ENCODE assay signal across 8 cellular contexts in genomic region chr17:81044764-81045589, GRCh38. TPM values are rescaled to one million over a fixed set of nuclear protein-coding genes. Genes with fewer than 3 reads are reported as not detected.
A peak's percentile ranks its signal among the peaks of the same experiment; 100 is the strongest.
DNase-seq lines count a peak whose midpoint lies in the region; ATAC-seq, FAIRE-seq and TF ChIP-seq lines count a peak whose summit lies in the region.

No MANE protein-coding gene starts in this region.

- peaks cover 13% of the 10 kb centered on the region for H3K9me1 ChIP-seq in K562 (ENCODE audit: control insufficient read depth, insufficient read depth, low read length)

- no peak for TF ChIP-seq POLR2A in K562 (conservative IDR thresholded peaks at IDR 0.05)

- H3K27ac ChIP-seq in K562 (ENCODE audit: extremely low read depth, low read depth, low read length) = no peak overlapping the region; the same call in 2 of the 3 replicates
- H3K27ac ChIP-seq in substantia nigra (ENCODE audit: low read depth, low read length, poor library complexity, severe bottlenecking) = no peak overlapping the region

- no TSS peak for BruUV-seq in K562 (replicated peaks; lab: Mats Ljungman, UMichigan)

- peaks cover 83% of the 10 kb centered on the region for H3K79me2 ChIP-seq in K562 (ENCODE audit: control insufficient read depth, insufficient read depth, low read length)

- intact Hi-C loops in K562 (cut with micrococcal nuclease) = loop anchor here (5.0 kb wide), 1 partner anchor 52 kb away; no protein-coding TSS in a partner anchor

- TF ChIP-seq CTCF in K562 (IDR thresholded peaks at IDR 0.05 in 2 of 3, conservative IDR thresholded peaks at IDR 0.05 in 1 of 3; ENCODE audit: insufficient read depth in 2 of 3, low read depth in 1 of 3, low read length in 3 of 3) = no peak

- no peak overlapping the region for H3K4me2 ChIP-seq in K562 (ENCODE audit: insufficient read depth, low read length)

- peak; percentile 83 for DNase-seq in LHCN-M2 (ENCODE audit: low read depth)
- peak in 1 of 4 experiments; percentile 28 for DNase-seq in K562 (ENCODE audit: extremely low read depth in 1 of 4, low spot score in 3 of 4)
- peak; percentile 72 for DNase-seq in kidney glomerular epithelial cell (lab: John Stamatoyannopoulos, UW)
- DNase-seq in substantia nigra (lab: John Stamatoyannopoulos, UW) = peak in 31 of 49 donors; percentile 16 to 89 (median 51)
- no peak for DNase-seq in epidermal melanocyte (ENCODE audit: insufficient read length, low spot score)

- H3K9me3 ChIP-seq in K562 (replicated peaks; ENCODE audit: control insufficient read depth, insufficient read depth, low read depth, low read length) = no peaks in the 10 kb centered on the region

- in situ Hi-C loops in K562 (cut with MboI) = no loop called here

- no peak overlapping the region for H3K4me3 ChIP-seq in K562

- peak; percentile 55 for FAIRE-seq in K562 (lab: Jason Lieb, UNC)

- H2AFZ ChIP-seq in K562 (ENCODE audit: low read depth, low read length) = no peak overlapping the region

- no peaks in the 10 kb centered on the region for H3K27me3 ChIP-seq in K562 (ENCODE audit: control insufficient read depth in 2 of 2, insufficient read depth in 2 of 2, low read length in 2 of 2)

- peak overlapping the region in 1 of 2 experiments; percentile 49; a peak in 1 of 4 replicates for H3K9ac ChIP-seq in K562 (ENCODE audit: insufficient read depth in 1 of 2, low read depth in 2 of 2, low read length in 2 of 2)

- POLR2A ChIA-PET in K562 (lab: Yijun Ruan, JAX) = interaction anchor here (0.5 to 1.8 kb wide), 4 partner anchors 8 to 189 kb away, joined by 4 to 6 read pairs (median 5); partner anchors contain the start of gene BAIAP2

- CTCF ChIA-PET in K562 (lab: Yijun Ruan, JAX; ENCODE audit: low intra/inter-chr PET ratio) = no interaction called here

- WGBS in K562 (ENCODE audit: insufficient coverage, low coverage, missing lambda C conversion rate) = 62% methylated on average over 27 of the region's 28 CpGs

- H4K20me1 ChIP-seq in K562 (replicated peaks; ENCODE audit: control insufficient read depth, insufficient read depth, low read length) = peaks cover 35% of the 10 kb centered on the region

- H3K36me3 ChIP-seq in K562 (ENCODE audit: control insufficient read depth, insufficient read depth, low read length) = peaks cover 10% of the 10 kb centered on the region; the same call in 1 of the 3 replicates

- peaks cover 25 to 81% of the 10 kb centered on the region in 2 experiments for H3K4me1 ChIP-seq in K562 (replicated peaks in 1 of 2; ENCODE audit: control insufficient read depth in 2 of 2, insufficient read depth in 2 of 2, low read length in 2 of 2)

- TF ChIP-seq EP300 in K562 (IDR thresholded peaks at IDR 0.05; ENCODE audit: low read length) = no peak

- no peak for ATAC-seq in K562
- no peak for ATAC-seq in HG03039 (IDR thresholded peaks at IDR 0.05; ENCODE audit: unreplicated experiment)
- no peak for ATAC-seq in HG03432 (IDR thresholded peaks at IDR 0.05; ENCODE audit: unreplicated experiment)
- ATAC-seq in activated CD4-positive, CD25-positive, alpha-beta regulatory T cell treated with anti-CD3 and anti-CD28 coated beads, Interleukin-2, amount 50 U/mL, for 24 hours = no peak

- no peak for TF ChIP-seq RAD21 in K562 (CRISPR knock-in tag; conservative IDR thresholded peaks at IDR 0.05 in 1 of 2, IDR thresholded peaks at IDR 0.05 in 1 of 2)

TF ChIP-seq in K562, 482 proteins besides CTCF, POLR2A, EP300 and RAD21:
- TF ChIP-seq ZBTB33 (CRISPR knock-in tag; IDR thresholded peaks at IDR 0.05) = peak; percentile 65; the same call in 1 of the 2 replicates
- TF ChIP-seq USF1 (CRISPR knock-in tag; IDR thresholded peaks at IDR 0.05) = no peak
- peak; percentile 68 for TF ChIP-seq NFIX (CRISPR knock-in tag; IDR thresholded peaks at IDR 0.05; ENCODE audit: low read depth)
- TF ChIP-seq IRF2 (CRISPR knock-in tag; IDR thresholded peaks at IDR 0.05) = no peak
- TF ChIP-seq TFAP4 (CRISPR knock-in tag; IDR thresholded peaks at IDR 0.05; ENCODE audit: borderline replicate concordance) = peak; percentile 54
- TF ChIP-seq NFIC (IDR thresholded peaks at IDR 0.05) = peak; percentile 98

RNA-seq across cellular contexts. Expression of gene BAIAP2, which starts 10.0 kb away (rescaled TPM):
- total RNA-seq in LHCN-M2 (2014; rRNA removed) (15.2 and 22.0 TPM in 2 replicates), K562 (2014; rRNA removed) (26.7 and 31.9 TPM in 2 replicates), K562 (2014; rRNA removed; fragmentation: Illumina TruSeq; extraction: Trizol) (14.2 and 17.7 TPM in 2 replicates), K562 (2015; rRNA removed; fragmentation: Illumina TruSeq; extraction: Trizol) (18.4 and 21.2 TPM in 2 replicates), K562 (2021) (44.7 and 51.6 TPM in 2 replicates)
- polyA plus RNA-seq in LHCN-M2 (2012) = 38.8 TPM
- total RNA-seq in K562 (2011; cell fraction: chromatin; rRNA removed; ENCODE audit: low replicate concordance) = 69.8 and 141 TPM in 2 replicates
- 54.5 and 61.0 TPM in 2 replicates for total RNA-seq in K562 (2011; cell fraction: nucleolus; rRNA removed)
- total RNA-seq in K562 (2011; cell fraction: nucleoplasm; rRNA removed) = 40.5 and 42.0 TPM in 2 replicates
- polyA plus RNA-seq in K562 (2011; rRNA removed) (9.8 and 13.6 TPM in 2 replicates), K562 (2014; fragmentation: Illumina TruSeq; extraction: Trizol) (20.7 and 30.0 TPM in 2 replicates), K562 (2014; fragmentation: Nextera tagmentation; extraction: Ambion mirVana) (1 to 10 TPM; 2.3 to 2.4 TPM), K562 (2014; rRNA removed) (17.3 and 23.2 TPM in 2 replicates)
- 9.8 and 28.7 TPM in 2 replicates for polyA plus RNA-seq in K562 (2011; cell fraction: cytosol; rRNA removed)
- polyA plus RNA-seq in K562 (2011; cell fraction: nucleus; rRNA removed) = 37.7 and 77.3 TPM in 2 replicates
- 37.1 and 42.6 TPM in 2 replicates for polyA plus RNA-seq in K562 (2012)
- polyA minus RNA-seq in K562 (2011; rRNA and poly(A)+ RNA removed) = 11.9 and 13.6 TPM in 2 replicates
- polyA minus RNA-seq in K562 (2011; cell fraction: cytosol; rRNA and poly(A)+ RNA removed) = 22.8 and 24.8 TPM in 2 replicates
- polyA minus RNA-seq in K562 (2011; cell fraction: nucleus; rRNA and poly(A)+ RNA removed) = 38.3 and 38.6 TPM in 2 replicates

RNA-seq across cellular contexts. Expression of gene CHMP6, which starts 53.3 kb away (rescaled TPM):
- total RNA-seq in LHCN-M2 (2014; rRNA removed) = 14.9 and 16.9 TPM in 2 replicates
- polyA plus RNA-seq in LHCN-M2 (2012) = 23.3 TPM
- total RNA-seq in K562 (2011; cell fraction: chromatin; rRNA removed; ENCODE audit: low replicate concordance) = 33.8 and 66.2 TPM in 2 replicates
- total RNA-seq in K562 (2011; cell fraction: nucleolus; rRNA removed) = 40.5 and 47.9 TPM in 2 replicates
- total RNA-seq in K562 (2011; cell fraction: nucleoplasm; rRNA removed) = 22.9 and 24.6 TPM in 2 replicates
- total RNA-seq in K562 (2014; rRNA removed) = 10.3 and 12.9 TPM in 2 replicates
- total RNA-seq in K562 (2014; rRNA removed; fragmentation: Illumina TruSeq; extraction: Trizol) = 14.4 and 15.7 TPM in 2 replicates
- total RNA-seq in K562 (2015; rRNA removed; fragmentation: Illumina TruSeq; extraction: Trizol) = 12.7 and 13.8 TPM in 2 replicates
- 25.6 and 26.8 TPM in 2 replicates for total RNA-seq in K562 (2021)
- 8.0 and 13.4 TPM in 2 replicates for polyA plus RNA-seq in K562 (2011; rRNA removed)
- 10.5 and 35.5 TPM in 2 replicates for polyA plus RNA-seq in K562 (2011; cell fraction: cytosol; rRNA removed)
- 10.7 and 20.1 TPM in 2 replicates for polyA plus RNA-seq in K562 (2011; cell fraction: nucleus; rRNA removed)
- polyA plus RNA-seq in K562 (2012) = 13.7 and 20.1 TPM in 2 replicates
- 11.4 and 15.5 TPM in 2 replicates for polyA plus RNA-seq in K562 (2014; fragmentation: Illumina TruSeq; extraction: Trizol)
- 1 to 10 TPM in 1 of 2 experiments, under 1 TPM in 1; 0.25 to 1.8 TPM for polyA plus RNA-seq in K562 (2014; fragmentation: Nextera tagmentation; extraction: Ambion mirVana)
- polyA plus RNA-seq in K562 (2014; rRNA removed) = 28.3 and 30.4 TPM in 2 replicates
- polyA minus RNA-seq in K562 (2011; rRNA and poly(A)+ RNA removed) = 11.2 and 15.9 TPM in 2 replicates
- polyA minus RNA-seq in K562 (2011; cell fraction: cytosol; rRNA and poly(A)+ RNA removed) = 5.0 and 8.7 TPM in 2 replicates
- polyA minus RNA-seq in K562 (2011; cell fraction: nucleus; rRNA and poly(A)+ RNA removed) = 13.5 and 13.7 TPM in 2 replicates
